In genomic region chr1:212228076-212228475, GRCh38 we compare ENCODE assay signal across 18 cellular contexts.
"Had no signal": no experiment of that assay in that cellular context is flagged by ENCODE, and none has a peak within 500 bp of the region (broad histone marks: within the 10 kb centered on the region; RNA-seq: fewer than 3 reads in every experiment).

No MANE protein-coding gene starts in this region.

- ATAC-seq: activated CD8-positive, alpha-beta memory T cell treated with anti-CD3 and anti-CD28 coated beads, Interleukin-2, amount 10 ng/mL, durations not matched to agents 7 days and 5 days; effector memory CD8-positive, alpha-beta T cell; naive thymus-derived CD4-positive, alpha-beta T cell; sciatic nerve; stimulated activated naive CD8-positive, alpha-beta T cell treated with anti-CD3 and anti-CD28 coated beads, Interleukin-15, amount 100 ng/mL, for 72 hours had no signal

- H3K4me3 Mint-ChIP-seq: activated CD4-positive, alpha-beta memory T cell treated with anti-CD3 and anti-CD28 coated beads, Interleukin-2, amount 10 ng/mL, durations not matched to agents 7 days and 5 days; activated CD8-positive, alpha-beta memory T cell treated with anti-CD3 and anti-CD28 coated beads, Interleukin-2, amount 10 ng/mL, durations not matched to agents 7 days and 5 days; activated naive CD8-positive, alpha-beta T cell; effector memory CD8-positive, alpha-beta T cell; naive thymus-derived CD4-positive, alpha-beta T cell; stimulated activated naive CD8-positive, alpha-beta T cell treated with anti-CD3 and anti-CD28 coated beads, Interleukin-15, amount 100 ng/mL, for 72 hours had no signal

- DNase-seq: activated CD4-positive, alpha-beta memory T cell treated with anti-CD3 and anti-CD28 coated beads, Interleukin-2, amount 10 ng/mL, durations not matched to agents 7 days and 5 days; activated CD4-positive, alpha-beta T cell treated with anti-CD3 and anti-CD28 coated beads for 48 hours; activated CD4-positive, CD25-positive, alpha-beta regulatory T cell; activated CD8-positive, alpha-beta memory T cell treated with anti-CD3 and anti-CD28 coated beads, Interleukin-2, amount 10 ng/mL, durations not matched to agents 7 days and 5 days; amygdala; caudate nucleus; effector memory CD8-positive, alpha-beta T cell; mesenchymal stem cell; mucosa of descending colon; naive thymus-derived CD4-positive, alpha-beta T cell; ovary; stimulated activated CD4-positive, alpha-beta T cell treated with anti-CD3 and anti-CD28 coated beads, Interleukin-4, amount 100 ng/mL, for 1 hour; stimulated activated naive CD8-positive, alpha-beta T cell treated with anti-CD3 and anti-CD28 coated beads, Interleukin-15, amount 100 ng/mL, for 72 hours; trophoblast cell had no signal

- H3K27me3 Mint-ChIP-seq: activated CD8-positive, alpha-beta memory T cell treated with anti-CD3 and anti-CD28 coated beads, Interleukin-2, amount 10 ng/mL, durations not matched to agents 7 days and 5 days; activated naive CD8-positive, alpha-beta T cell; effector memory CD8-positive, alpha-beta T cell; naive thymus-derived CD4-positive, alpha-beta T cell; stimulated activated naive CD8-positive, alpha-beta T cell treated with anti-CD3 and anti-CD28 coated beads, Interleukin-15, amount 100 ng/mL, for 72 hours had no signal

- H3K4me3 ChIP-seq: mucosa of descending colon, ovary, smooth muscle cell, vagina had no signal

- H3K9me3 Mint-ChIP-seq: activated CD4-positive, alpha-beta memory T cell treated with anti-CD3 and anti-CD28 coated beads, Interleukin-2, amount 10 ng/mL, durations not matched to agents 7 days and 5 days; effector memory CD8-positive, alpha-beta T cell; stimulated activated naive CD8-positive, alpha-beta T cell treated with anti-CD3 and anti-CD28 coated beads, Interleukin-15, amount 100 ng/mL, for 72 hours had no signal

- H3K27ac Mint-ChIP-seq: activated CD4-positive, alpha-beta memory T cell treated with anti-CD3 and anti-CD28 coated beads, Interleukin-2, amount 10 ng/mL, durations not matched to agents 7 days and 5 days; activated CD8-positive, alpha-beta memory T cell treated with anti-CD3 and anti-CD28 coated beads, Interleukin-2, amount 10 ng/mL, durations not matched to agents 7 days and 5 days; activated naive CD8-positive, alpha-beta T cell had no signal
